8 cellular contexts compared by ENCODE assay signal in the genomic region with DNA sequence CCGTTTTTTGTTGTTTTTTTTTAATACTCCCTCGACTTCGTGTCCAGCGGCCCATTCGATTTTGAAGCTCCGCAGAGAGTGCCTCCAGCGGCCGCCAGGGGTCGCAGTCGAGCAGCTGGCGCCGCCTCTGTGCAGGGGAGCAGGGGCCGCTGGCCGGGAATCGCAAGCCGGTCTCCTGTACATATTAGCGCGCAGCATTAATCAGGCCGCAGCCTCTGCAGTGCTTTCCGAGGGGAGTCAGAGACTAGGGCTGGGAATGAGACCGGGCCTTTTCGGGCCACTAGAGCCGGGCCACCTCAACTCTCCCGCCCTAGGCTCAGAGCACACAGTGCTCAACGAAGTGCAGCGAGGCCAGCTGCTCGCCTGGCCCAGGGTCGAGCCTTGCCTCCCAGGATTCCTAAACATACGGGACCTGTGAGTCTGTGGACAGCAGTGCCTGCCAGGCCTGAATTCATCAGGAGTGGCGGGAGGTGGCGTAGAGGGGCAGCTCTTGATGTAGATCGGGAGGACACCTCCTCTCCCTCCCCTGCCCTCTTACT.
DNase-seq lines count a peak whose midpoint lies in the region; ATAC-seq and TF ChIP-seq lines count a peak whose summit lies in the region.

No MANE protein-coding gene starts in this region.

- H3K27me3 ChIP-seq in CD4-positive, alpha-beta T cell (ENCODE audit: control insufficient read depth, insufficient read depth, low read length), result peaks cover 42% of the 10 kb centered on the region
- H3K27me3 ChIP-seq in ascending aorta (no peaks in the 10 kb centered on the region), hepatocyte (no peaks in the 10 kb centered on the region), gastrocnemius medialis (no peaks in the 10 kb centered on the region)

- H3K4me1 Mint-ChIP-seq in CD4-positive, alpha-beta T cell (ENCODE audit: low read depth), result peaks cover 7% of the 10 kb centered on the region

- 21% methylated on average over 32 of the region's 32 CpGs for WGBS in hepatocyte (ENCODE audit: low lambda C conversion rate, missing lambda C conversion rate)

- H3K4me1 ChIP-seq in ascending aorta (peaks cover 0 to 6% of the 10 kb centered on the region in 2 donors), hepatocyte (ENCODE audit: insufficient read depth) (peaks cover 21% of the 10 kb centered on the region), gastrocnemius medialis (no peaks in the 10 kb centered on the region)

- no peaks in the 10 kb centered on the region for H4K20me1 ChIP-seq in hepatocyte (ENCODE audit: insufficient read depth, poor library complexity, severe bottlenecking)

- DNase-seq in CD4-positive, alpha-beta T cell, result peak; percentile 18 to 70 (median 52)
- peak; percentile 58 for DNase-seq in LoVo (ENCODE audit: low spot score)
- peak; percentile 20 to 50 (median 39) for DNase-seq in T-helper 1 cell
- peak in 1 of 2 donors; percentile 80 for DNase-seq in ascending aorta (ENCODE audit: low spot score in 2 of 2)
- peak; percentile 90 for DNase-seq in hepatocyte (ENCODE audit: low spot score)
- DNase-seq in gastrocnemius medialis, result peak; percentile 15 to 29

- no peak overlapping the region for H3K27ac ChIP-seq in CD4-positive, alpha-beta T cell (ENCODE audit: low read depth, low read length)
- H3K27ac ChIP-seq in ascending aorta (no peak overlapping the region), hepatocyte (no peak overlapping the region), gastrocnemius medialis (no peak overlapping the region)

- peak overlapping the region; percentile 61 for H3K4me2 ChIP-seq in hepatocyte

- CTCF ChIA-PET in CD4-positive, alpha-beta T cell (lab: Charles Lee), result interaction anchor here (0.6 to 1.9 kb wide), 6 partner anchors 9 to 226 kb away, joined by 3 to 15 read pairs (median 4); no protein-coding TSS in a partner anchor

- H3K9me3 ChIP-seq in CD4-positive, alpha-beta T cell (ENCODE audit: control insufficient read depth, low read length), result no peaks in the 10 kb centered on the region
- H3K9me3 ChIP-seq in ascending aorta (no peaks in the 10 kb centered on the region), hepatocyte (ENCODE audit: low read depth) (no peaks in the 10 kb centered on the region), gastrocnemius medialis (no peaks in the 10 kb centered on the region)

- in situ Hi-C loops in gastrocnemius medialis (cut with MboI; ENCODE audit: low sequenced_read_pairs in 4 of 4), result loop anchor here in 1 of 4 donors (10.0 to 25.0 kb wide), 2 partner anchors 256 to 884 kb away; no protein-coding TSS in a partner anchor

- TF ChIP-seq CTCF in CD4-positive, alpha-beta T cell (IDR thresholded peaks at IDR 0.05), result peak; percentile 100
- TF ChIP-seq CTCF in ascending aorta (IDR thresholded peaks at IDR 0.05), result peak; percentile 62 to 99 (median 98)
- TF ChIP-seq CTCF in hepatocyte (IDR thresholded peaks at IDR 0.05; ENCODE audit: poor library complexity), result peak; percentile 99
- TF ChIP-seq CTCF in gastrocnemius medialis (IDR thresholded peaks at IDR 0.05 in 4 of 5, conservative IDR thresholded peaks at IDR 0.05 in 1 of 5), result peak; percentile 77 to 98 (median 82)

- peak overlapping the region; percentile 54 for H2AFZ ChIP-seq in hepatocyte

- H3K36me3 ChIP-seq in ascending aorta, result no peaks in the 10 kb centered on the region
- no peaks in the 10 kb centered on the region for H3K36me3 ChIP-seq in hepatocyte (replicated peaks; ENCODE audit: insufficient read depth, low read depth)
- H3K36me3 ChIP-seq in gastrocnemius medialis, result no peaks in the 10 kb centered on the region

- ATAC-seq in CD4-positive, alpha-beta T cell (ENCODE audit: poor library complexity), result peak; percentile 91
- ATAC-seq in GM19438 (IDR thresholded peaks at IDR 0.05; ENCODE audit: low read depth, unreplicated experiment), result peak; percentile 90
- ATAC-seq in gastrocnemius medialis, result peak; percentile 79 to 82
- ATAC-seq in GM18870 (IDR thresholded peaks at IDR 0.05; ENCODE audit: unreplicated experiment), result no peak

- no peak for TF ChIP-seq POLR2A in gastrocnemius medialis (IDR thresholded peaks at IDR 0.05)

- H3K9me3 Mint-ChIP-seq in CD4-positive, alpha-beta T cell, result no peaks in the 10 kb centered on the region

- intact Hi-C loops in CD4-positive, alpha-beta T cell (cut with DNase I, micrococcal nuclease), result loop anchor here in 1 of 2 experiments (2.0 to 5.0 kb wide), 2 partner anchors 888 to 1389 kb away; no protein-coding TSS in a partner anchor
- intact Hi-C loops in ascending aorta (cut with DNase I), result loop anchor here (10.0 kb wide), 1 partner anchor 886 kb away; no protein-coding TSS in a partner anchor
- intact Hi-C loops in gastrocnemius medialis (cut with DNase I; ENCODE audit: low total_unique reads), result loop anchor here (2.0 to 10.0 kb wide), 4 partner anchors 126 to 888 kb away; no protein-coding TSS in a partner anchor

- H3K4me3 Mint-ChIP-seq in CD4-positive, alpha-beta T cell, result no peak overlapping the region

- no peaks in the 10 kb centered on the region for H3K36me3 Mint-ChIP-seq in CD4-positive, alpha-beta T cell (ENCODE audit: low read depth)

- H3K9me2 ChIP-seq in hepatocyte (replicated peaks; ENCODE audit: insufficient read depth), result no peaks in the 10 kb centered on the region

- POLR2A ChIA-PET in CD4-positive, alpha-beta T cell (lab: Charles Lee), result no interaction called here

- H3K27me3 Mint-ChIP-seq in CD4-positive, alpha-beta T cell, result peaks cover 42% of the 10 kb centered on the region

- H3K4me3 ChIP-seq in ascending aorta (peak overlapping the region; percentile 44 to 48), hepatocyte (no peak overlapping the region), gastrocnemius medialis (peak overlapping the region in 1 of 4 donors; percentile 24)

- H3K79me2 ChIP-seq in hepatocyte, result no peaks in the 10 kb centered on the region

- H3K27ac Mint-ChIP-seq in CD4-positive, alpha-beta T cell, result no peak overlapping the region
